In the genomic region with DNA sequence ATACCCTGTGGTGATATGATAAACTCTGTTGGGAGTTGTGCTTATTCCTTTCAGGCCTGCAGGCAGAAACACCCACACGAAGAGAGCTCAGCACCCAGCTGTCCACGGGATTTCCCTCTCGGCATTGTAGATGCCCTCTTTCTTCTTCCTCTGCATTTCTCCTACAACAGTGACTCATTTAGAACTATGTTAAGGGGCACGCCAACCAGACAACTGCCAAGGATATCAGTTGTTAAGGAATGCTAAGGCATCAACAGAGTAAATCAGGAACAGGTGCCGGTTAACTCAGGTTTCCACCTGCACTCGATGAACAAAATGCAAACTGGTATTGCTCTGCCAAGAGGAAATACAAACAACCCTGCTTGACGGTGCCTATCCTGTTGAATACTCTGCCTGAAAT, we compare ENCODE assay signal across 1 cellular context.
TF ChIP-seq lines count a peak whose summit lies in the region.

No MANE protein-coding gene starts in this region.

TF ChIP-seq in H1, 55 proteins besides CTCF, POLR2A, EP300 and RAD21 (continued from another document):
- TF ChIP-seq SP1 (IDR thresholded peaks at IDR 0.05; ENCODE audit: low read depth, low read length) (no peak), HDAC2 (IDR thresholded peaks at IDR 0.05; ENCODE audit: borderline replicate concordance in 1 of 2, low read depth in 2 of 2, low read length in 2 of 2) (no peak), BRCA1 (IDR thresholded peaks at IDR 0.05; ENCODE audit: low read depth, low read length) (no peak), POU5F1 (IDR thresholded peaks at IDR 0.05; ENCODE audit: low read depth, low read length) (no peak), SIRT6 (IDR thresholded peaks at IDR 0.05; ENCODE audit: low read length) (no peak), SUZ12 (IDR thresholded peaks at IDR 0.05; ENCODE audit: low read length) (no peak), BCL11A (IDR thresholded peaks at IDR 0.05; ENCODE audit: low read depth in 2 of 2, low read length in 2 of 2) (no peak), ASH2L (IDR thresholded peaks at IDR 0.05; ENCODE audit: low read length) (no peak), NRF1 (IDR thresholded peaks at IDR 0.05; ENCODE audit: low read depth, low read length) (no peak), KDM1A (IDR thresholded peaks at IDR 0.05; ENCODE audit: borderline replicate concordance, low read length) (no peak)
- TF ChIP-seq, protein P1, sequence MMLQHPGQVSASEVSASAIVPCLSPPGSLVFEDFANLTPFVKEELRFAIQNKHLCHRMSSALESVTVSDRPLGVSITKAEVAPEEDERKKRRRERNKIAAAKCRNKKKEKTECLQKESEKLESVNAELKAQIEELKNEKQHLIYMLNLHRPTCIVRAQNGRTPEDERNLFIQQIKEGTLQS (IDR thresholded peaks at IDR 0.05; ENCODE audit: insufficient read depth, low read depth, low read length): no peak
